Comparison of ENCODE assay signal across 6 cellular contexts in the genomic region with DNA sequence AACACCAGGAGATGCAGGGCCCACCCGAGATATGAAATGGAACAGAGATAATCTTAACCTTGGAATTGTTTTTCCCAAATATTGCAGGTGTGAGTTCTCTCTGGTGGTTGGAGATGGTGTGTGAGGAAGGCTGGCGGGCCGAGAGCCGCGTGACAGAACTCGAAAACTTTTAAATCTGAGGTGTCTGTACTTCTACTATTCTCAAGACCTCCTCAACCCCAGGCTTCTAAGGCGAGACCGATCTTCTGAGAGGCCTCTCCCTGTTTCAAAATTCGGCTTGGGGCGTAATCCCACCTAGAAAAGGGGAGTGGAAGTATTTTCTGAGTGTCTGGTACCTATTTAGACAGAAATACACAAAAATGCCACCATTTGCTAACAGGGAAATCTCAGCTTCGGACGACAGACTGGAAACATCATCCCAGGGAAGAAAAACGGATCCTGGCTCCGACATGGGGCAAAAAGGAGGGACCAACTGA. TPM values are rescaled to one million over a fixed set of nuclear protein-coding genes. Genes with fewer than 3 reads are reported as not detected.
DNase-seq lines count a peak whose midpoint lies in the region; ATAC-seq and TF ChIP-seq lines count a peak whose summit lies in the region.

No MANE protein-coding gene starts in this region.

- H3K27ac ChIP-seq in cardiac muscle cell (peak overlapping the region; percentile 90), urinary bladder (ENCODE audit: low read depth) (peak overlapping the region; percentile 34)

- peaks cover 18% of the 10 kb centered on the region for H3K4me1 ChIP-seq in cardiac muscle cell (ENCODE audit: low read depth)
- H3K4me1 ChIP-seq in urinary bladder (ENCODE audit: insufficient read depth): no peaks in the 10 kb centered on the region

- H3K27me3 ChIP-seq in cardiac muscle cell: no peaks in the 10 kb centered on the region

- H3K4me3 ChIP-seq in cardiac muscle cell (peak overlapping the region; percentile 92), urinary bladder (ENCODE audit: low read depth, low read length) (peak overlapping the region; percentile 51)

- no peaks in the 10 kb centered on the region for H3K9me3 ChIP-seq in cardiac muscle cell (ENCODE audit: low read depth)

- no peak for TF ChIP-seq CTCF in cardiac muscle cell (IDR thresholded peaks at IDR 0.05; ENCODE audit: low read depth, low read length)

- no peaks in the 10 kb centered on the region for H3K9me3 Mint-ChIP-seq in activated T-cell treated with anti-CD3 and anti-CD28 coated beads, Interleukin-2, amount 50 U/mL, for 24 hours

- peaks cover 42% of the 10 kb centered on the region for H3K36me3 Mint-ChIP-seq in activated T-cell treated with anti-CD3 and anti-CD28 coated beads, Interleukin-2, amount 50 U/mL, for 24 hours (ENCODE audit: low read depth)

- peaks cover 30% of the 10 kb centered on the region for H3K36me3 ChIP-seq in cardiac muscle cell
- peaks cover 3% of the 10 kb centered on the region for H3K36me3 ChIP-seq in urinary bladder (ENCODE audit: insufficient read depth)

- no peak overlapping the region for H3K4me3 Mint-ChIP-seq in activated T-cell treated with anti-CD3 and anti-CD28 coated beads, Interleukin-2, amount 50 U/mL, for 24 hours

- no peaks in the 10 kb centered on the region for H3K27me3 Mint-ChIP-seq in activated T-cell treated with anti-CD3 and anti-CD28 coated beads, Interleukin-2, amount 50 U/mL, for 24 hours

- ATAC-seq in left ventricle myocardium superior: no peak
- no peak for ATAC-seq in HG02870 (IDR thresholded peaks at IDR 0.05; ENCODE audit: unreplicated experiment)

- no peak overlapping the region for H3K27ac Mint-ChIP-seq in activated T-cell treated with anti-CD3 and anti-CD28 coated beads, Interleukin-2, amount 50 U/mL, for 24 hours

- intact Hi-C loops in left ventricle myocardium superior (cut with micrococcal nuclease): no loop called here

- DNase-seq in cardiac muscle cell (ENCODE audit: low read depth in 1 of 2, low spot score in 1 of 2): peak in 1 of 2 donors; percentile 25
- no peak for DNase-seq in left ventricle myocardium superior
- DNase-seq in glomerular visceral epithelial cell (ENCODE audit: extremely low spot score): peak; percentile 16
- no peak for DNase-seq in activated T-cell treated with anti-CD3 and anti-CD28 coated beads, Interleukin-2, amount 50 U/mL, for 24 hours

- peaks cover 55% of the 10 kb centered on the region for H3K4me1 Mint-ChIP-seq in activated T-cell treated with anti-CD3 and anti-CD28 coated beads, Interleukin-2, amount 50 U/mL, for 24 hours (ENCODE audit: low read depth)

- WGBS in urinary bladder: under 1% methylated on average over 14 of the region's 14 CpGs

RNA-seq across cellular contexts. Expression of gene SARNP, which starts 0.6 kb away (rescaled TPM):
- total RNA-seq in cardiac muscle cell (131 and 197 TPM in 2 replicates), left ventricle myocardium superior (51.6 TPM), urinary bladder (86.2 TPM)
- polyA plus RNA-seq in cardiac muscle cell (227 and 236 TPM in 2 replicates), urinary bladder (76.0 TPM)

RNA-seq across cellular contexts. Expression of gene ORMDL2, which starts 0.9 kb away (rescaled TPM):
- total RNA-seq in cardiac muscle cell: 9.0 and 9.4 TPM in 2 replicates
- 54.3 and 58.9 TPM in 2 replicates for polyA plus RNA-seq in cardiac muscle cell
- 15.7 TPM for total RNA-seq in left ventricle myocardium superior
- total RNA-seq in urinary bladder: 8.4 TPM
- polyA plus RNA-seq in urinary bladder: 37.3 TPM

RNA-seq across cellular contexts. Expression of gene DNAJC14, which starts 12.5 kb away (rescaled TPM):
- 35.1 and 35.2 TPM in 2 replicates for total RNA-seq in cardiac muscle cell
- 26.2 and 29.5 TPM in 2 replicates for polyA plus RNA-seq in cardiac muscle cell
- 20.3 TPM for total RNA-seq in left ventricle myocardium superior
- total RNA-seq in urinary bladder: 24.6 TPM
- 26.2 TPM for polyA plus RNA-seq in urinary bladder

RNA-seq across cellular contexts. Expression of gene MMP19, which starts 25.8 kb away (rescaled TPM):
- total RNA-seq in cardiac muscle cell (0.39 TPM in 1 of 2 replicates, not detected in the other), left ventricle myocardium superior (2.1 TPM), urinary bladder (4.3 TPM)
- polyA plus RNA-seq in cardiac muscle cell (0.24 and 1.4 TPM in 2 replicates), urinary bladder (21.8 TPM)
